In the genomic region with DNA sequence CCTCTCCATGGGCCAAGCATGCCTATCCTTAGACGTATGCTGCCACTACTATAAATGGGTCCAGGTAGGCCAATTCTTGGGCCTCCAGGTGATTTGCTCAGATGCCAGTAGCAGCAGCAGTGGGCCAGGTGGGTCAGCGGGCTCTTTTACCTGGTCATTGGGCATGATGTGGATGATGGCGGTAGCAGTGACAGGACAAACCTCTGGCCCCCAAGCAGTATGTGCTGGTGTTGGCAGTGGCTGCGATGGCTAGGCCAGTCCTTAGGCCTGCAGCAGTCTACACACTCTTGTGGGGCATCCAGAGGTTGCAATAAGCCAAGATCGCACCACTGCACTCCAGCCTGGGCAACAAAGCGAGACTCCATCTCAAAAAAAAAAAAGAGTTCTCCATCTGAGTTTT, we compare ENCODE assay signal across 7 cellular contexts. TPM values are rescaled to one million over a fixed set of nuclear protein-coding genes. Genes with fewer than 3 reads are reported as not detected.
"Had no signal": no experiment of that assay in that cellular context is flagged by ENCODE, and none has a peak within 500 bp of the region (broad histone marks: within the 10 kb centered on the region; RNA-seq: fewer than 3 reads in every experiment).

No MANE protein-coding gene starts in this region.

- DNase-seq: IMR-90, KBM-7 had no signal

- FAIRE-seq: HepG2, HTR-8/SVneo, K562 had no signal

- H3K27ac Mint-ChIP-seq: IgD-negative memory B cell had no signal

- H3K4me3 Mint-ChIP-seq: IgD-negative memory B cell had no signal

RNA-seq across cellular contexts. Expression of gene VASH1, which starts 19.1 kb away (rescaled TPM):
- total RNA-seq: HT-29 had no signal
